ENCODE assay signal across 8 cellular contexts in the genomic region with DNA sequence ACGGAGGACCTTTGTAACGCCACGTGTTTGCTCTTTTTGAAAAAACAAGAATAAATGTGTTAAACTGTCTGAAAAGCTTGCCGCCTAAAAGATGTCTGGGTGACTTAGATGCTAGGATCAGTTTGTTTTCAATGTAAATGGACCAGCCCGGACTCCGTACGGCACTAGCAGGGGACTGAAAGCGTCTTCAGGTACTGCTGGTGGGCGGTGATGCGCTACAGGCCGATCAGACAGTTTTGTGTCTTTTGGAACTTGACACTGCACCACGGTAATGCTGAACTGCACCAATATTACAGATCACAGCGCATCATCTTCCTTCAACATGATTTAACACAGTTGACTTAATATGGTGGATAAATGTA. TPM values are rescaled to one million over a fixed set of nuclear protein-coding genes. Genes with fewer than 3 reads are reported as not detected.
A peak's percentile ranks its signal among the peaks of the same experiment; 100 is the strongest.
DNase-seq lines count a peak whose midpoint lies in the region; ATAC-seq and TF ChIP-seq lines count a peak whose summit lies in the region.

No MANE protein-coding gene starts in this region.

- TF ChIP-seq CTCF in AG04450 (IDR thresholded peaks at IDR 0.05; ENCODE audit: low read depth, low read length), result no peak
- TF ChIP-seq CTCF in GM20000 (IDR thresholded peaks at IDR 0.05; ENCODE audit: extremely low read depth, missing control alignments), result no peak
- TF ChIP-seq CTCF in right atrium auricular region (IDR thresholded peaks at IDR 0.05), result no peak

- POLR2A ChIA-PET in AG04450 (lab: Yijun Ruan, JAX), result interaction anchor here (1.2 to 2.1 kb wide), 4 partner anchors 12 to 69 kb away, joined by 6 to 8 read pairs (median 6); partner anchors contain the start of gene TAF1C

- H3K9me3 Mint-ChIP-seq in activated naive CD8-positive, alpha-beta T cell treated with anti-CD3 and anti-CD28 coated beads for 36 hours, result no peaks in the 10 kb centered on the region

- H3K27me3 ChIP-seq in AG04450 (ENCODE audit: control insufficient read depth, insufficient read depth, low read length), result no peaks in the 10 kb centered on the region
- H3K27me3 ChIP-seq in right atrium auricular region, result no peaks in the 10 kb centered on the region

- intact Hi-C loops in sciatic nerve (cut with DNase I), result loop anchor here (5.0 kb wide), 1 partner anchor 605 kb away; no protein-coding TSS in a partner anchor

- H3K27ac ChIP-seq in AG04450 (ENCODE audit: low read depth, low read length) (no peak overlapping the region), right atrium auricular region (peak overlapping the region; percentile 91 to 93)

- H3K4me1 ChIP-seq in right atrium auricular region, result peaks cover 0 to 30% of the 10 kb centered on the region in 2 donors

- peak overlapping the region; percentile 95 for H3K4me3 ChIP-seq in AG04450 (ENCODE audit: low read depth, low read length)
- peak overlapping the region; percentile 92 to 93 for H3K4me3 ChIP-seq in right atrium auricular region

- DNase-seq in AG04450 (ENCODE audit: low read depth, low spot score) (no peak), GM20000 (ENCODE audit: low spot score) (peak; percentile 47), NCI-H69 (lab: John Stamatoyannopoulos, UW) (peak; percentile 49), right atrium auricular region (ENCODE audit: low spot score) (peak; percentile 59), sciatic nerve (ENCODE audit: low spot score) (no peak)
- DNase-seq in activated naive CD8-positive, alpha-beta T cell treated with anti-CD3 and anti-CD28 coated beads for 36 hours, result no peak

- H3K36me3 Mint-ChIP-seq in activated naive CD8-positive, alpha-beta T cell treated with anti-CD3 and anti-CD28 coated beads for 36 hours, result peaks cover 2% of the 10 kb centered on the region

- H3K27me3 Mint-ChIP-seq in activated naive CD8-positive, alpha-beta T cell treated with anti-CD3 and anti-CD28 coated beads for 36 hours, result no peaks in the 10 kb centered on the region

- no peaks in the 10 kb centered on the region for H3K36me3 ChIP-seq in right atrium auricular region

- ATAC-seq in sciatic nerve (peak; percentile 7), GM19324 (IDR thresholded peaks at IDR 0.05; ENCODE audit: low FRiP score, unreplicated experiment) (no peak), esophagus mucosa (no peak)

- peak overlapping the region; percentile 92 for H3K4me3 Mint-ChIP-seq in activated naive CD8-positive, alpha-beta T cell treated with anti-CD3 and anti-CD28 coated beads for 36 hours

- CTCF ChIA-PET in AG04450 (lab: Charles Lee), result interaction anchor here (1.7 to 3.2 kb wide), 3 partner anchors 21 to 69 kb away, joined by 4 to 24 read pairs (median 13); partner anchors contain the start of gene TAF1C

- peaks cover 8% of the 10 kb centered on the region for H3K4me1 Mint-ChIP-seq in activated naive CD8-positive, alpha-beta T cell treated with anti-CD3 and anti-CD28 coated beads for 36 hours

- peak overlapping the region; percentile 94 for H3K27ac Mint-ChIP-seq in activated naive CD8-positive, alpha-beta T cell treated with anti-CD3 and anti-CD28 coated beads for 36 hours

- H3K9me3 ChIP-seq in AG04450 (ENCODE audit: control insufficient read depth, insufficient read depth, low read length) (no peaks in the 10 kb centered on the region; the same call in 1 of the 2 replicates), right atrium auricular region (no peaks in the 10 kb centered on the region)

RNA-seq across cellular contexts. Expression of gene MBTPS1, which starts 0.7 kb away (rescaled TPM):
- polyA plus RNA-seq in AG04450 (2011; rRNA removed), result 92.1 and 116 TPM in 2 replicates
- polyA minus RNA-seq in AG04450 (2011; rRNA and poly(A)+ RNA removed), result 111 and 125 TPM in 2 replicates
- total RNA-seq in activated naive CD8-positive, alpha-beta T cell treated with anti-CD3 and anti-CD28 coated beads for 36 hours, result 10 to 100 TPM; 29.6 to 30.2 TPM
- total RNA-seq in right atrium auricular region, result 10 to 100 TPM; 75.3 to 77.5 TPM
- 91.1 TPM for total RNA-seq in sciatic nerve
- 37.3 TPM for total RNA-seq in esophagus mucosa

RNA-seq across cellular contexts. Expression of gene HSDL1, which starts 27.5 kb away (rescaled TPM):
- 23.7 and 29.5 TPM in 2 replicates for polyA plus RNA-seq in AG04450 (2011; rRNA removed)
- polyA minus RNA-seq in AG04450 (2011; rRNA and poly(A)+ RNA removed), result 14.5 and 18.7 TPM in 2 replicates
- total RNA-seq in activated naive CD8-positive, alpha-beta T cell treated with anti-CD3 and anti-CD28 coated beads for 36 hours, result 10 to 100 TPM; 13.2 to 13.9 TPM
- total RNA-seq in right atrium auricular region (10 to 100 TPM; 14.6 to 15.4 TPM), sciatic nerve (31.3 TPM), esophagus mucosa (8.6 TPM)

RNA-seq across cellular contexts. Expression of gene DNAAF1, which starts 27.6 kb away (rescaled TPM):
- polyA plus RNA-seq in AG04450 (2011; rRNA removed), result not detected in 2 replicates
- polyA minus RNA-seq in AG04450 (2011; rRNA and poly(A)+ RNA removed), result not detected in 2 replicates
- under 1 TPM in 1 of 2 experiments, not detected in 1; 0.33 TPM for total RNA-seq in activated naive CD8-positive, alpha-beta T cell treated with anti-CD3 and anti-CD28 coated beads for 36 hours
- total RNA-seq in right atrium auricular region (1 to 10 TPM in 1 of 2 donors, not detected in 1; 1.8 TPM), sciatic nerve (1.4 TPM), esophagus mucosa (0.16 TPM)

Comparison
In these comparisons a context has a peak if more than half of its experiments do, and no peak if none do; other contexts are left out.
1. DNase-seq: peak in GM20000 (single experiment), NCI-H69 (single experiment) and right atrium auricular region (single experiment); none in AG04450 (single experiment), activated naive CD8-positive, alpha-beta T cell treated with anti-CD3 and anti-CD28 coated beads for 36 hours (single experiment) and sciatic nerve (single experiment).